Comparison of ENCODE assay signal across 13 cellular contexts in the genomic region with DNA sequence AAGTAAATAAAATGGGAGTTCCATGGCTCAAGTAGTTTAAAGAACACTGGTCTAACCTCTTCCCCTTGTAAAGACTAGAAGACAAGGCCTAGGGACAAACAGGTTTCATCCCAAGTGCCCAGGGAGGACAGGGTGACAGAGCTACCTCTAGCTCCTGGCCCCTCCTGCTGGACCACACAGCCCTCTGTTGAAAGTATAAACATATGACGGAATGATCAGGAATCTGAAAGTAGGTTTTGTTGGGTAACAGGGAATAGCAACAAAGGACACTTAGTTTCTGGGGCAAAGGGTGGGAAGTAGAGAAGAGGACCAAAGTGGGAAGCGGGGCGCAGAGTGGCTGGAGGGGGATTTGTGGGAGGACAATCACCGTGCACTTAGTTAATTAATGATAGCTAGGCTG.
DNase-seq lines count a peak whose midpoint lies in the region; TF ChIP-seq lines count a peak whose summit lies in the region.
"Had no signal": no experiment of that assay in that cellular context is flagged by ENCODE, and none has a peak within 500 bp of the region (broad histone marks: within the 10 kb centered on the region; RNA-seq: fewer than 3 reads in every experiment).

No MANE protein-coding gene starts in this region.

- no peaks in the 10 kb centered on the region for H3K4me1 ChIP-seq in endodermal cell (ENCODE audit: control insufficient read depth, insufficient read depth, low read length)

- no peaks in the 10 kb centered on the region for H3K9me3 Mint-ChIP-seq in endodermal cell
- H3K9me3 Mint-ChIP-seq: CD4-positive, alpha-beta T cell had no signal

- H3K9ac ChIP-seq in endodermal cell (ENCODE audit: extremely low read depth, low read length, poor library complexity, severe bottlenecking) = no peak overlapping the region
- H3K9ac ChIP-seq: BLaER1 treated with 17β-estradiol and CSF1 and Interleukin-3, amounts not matched to agents 10 nM and 100 nM had no signal

- peaks cover 16% of the 10 kb centered on the region for H3K27me3 Mint-ChIP-seq in endodermal cell (ENCODE audit: insufficient read depth)

- H3K4me1 Mint-ChIP-seq in endodermal cell = peaks cover 8% of the 10 kb centered on the region

- WGBS in endodermal cell (ENCODE audit: insufficient coverage in 1 of 2, insufficient read length in 1 of 2), 2 experiments = 94 to 97% methylated on average over 3 to 4 of the region's 4 CpGs

- H3K27me3 ChIP-seq in endodermal cell (ENCODE audit: control insufficient read depth, insufficient read depth, low read length, poor library complexity, severe bottlenecking) = peaks cover 10% of the 10 kb centered on the region

- H3K4me3 ChIP-seq in foreskin fibroblast (ENCODE audit: low read depth in 1 of 2, low read length in 2 of 2) = no peak overlapping the region
- no peak overlapping the region for H3K4me3 ChIP-seq in endodermal cell (ENCODE audit: low read length)
- H3K4me3 ChIP-seq: BLaER1 treated with 17β-estradiol and CSF1 and Interleukin-3, amounts not matched to agents 10 nM and 100 nM had no signal

- H3K4me3 Mint-ChIP-seq in endodermal cell = no peak overlapping the region
- H3K4me3 Mint-ChIP-seq: CD4-positive, alpha-beta T cell had no signal

- H3K36me3 ChIP-seq in endodermal cell (ENCODE audit: control insufficient read depth, insufficient read depth, low read length) = no peaks in the 10 kb centered on the region
- H3K36me3 ChIP-seq: BLaER1 treated with 17β-estradiol and CSF1 and Interleukin-3, amounts not matched to agents 10 nM and 100 nM had no signal

- DNase-seq in AG08396 (ENCODE audit: low spot score) = peak; percentile 61
- peak; percentile 37 for DNase-seq in M059J (ENCODE audit: low read depth)
- peak; percentile 38 for DNase-seq in iris pigment epithelial cell (ENCODE audit: low read depth)
- DNase-seq in renal cortical epithelial cell (ENCODE audit: low read depth) = peak; percentile 62
- no peak for DNase-seq in hepatic stellate cell (ENCODE audit: low spot score)
- DNase-seq in foreskin fibroblast = no peak
- no peak for DNase-seq in endodermal cell
- DNase-seq: 8988T; Calu3; CD4-positive, alpha-beta T cell; DMS 273 treated with DMSO at 0.1 percent for 48 hours had no signal

- no peaks in the 10 kb centered on the region for H3K36me3 Mint-ChIP-seq in endodermal cell (ENCODE audit: low read depth)

- H3K27ac Mint-ChIP-seq in endodermal cell = no peak overlapping the region
- H3K27ac Mint-ChIP-seq: CD4-positive, alpha-beta T cell had no signal

- no peak overlapping the region for H3K27ac ChIP-seq in endodermal cell (ENCODE audit: low read depth, low read length)
- H3K27ac ChIP-seq: BLaER1 treated with 17β-estradiol and CSF1 and Interleukin-3, amounts not matched to agents 10 nM and 100 nM; HL-60 had no signal

- no peaks in the 10 kb centered on the region for H3K9me3 ChIP-seq in endodermal cell (ENCODE audit: control insufficient read depth, low read length)
- H3K9me3 ChIP-seq: BLaER1 treated with 17β-estradiol and CSF1 and Interleukin-3, amounts not matched to agents 10 nM and 100 nM had no signal

- no peak for TF ChIP-seq CTCF in foreskin fibroblast (IDR thresholded peaks at IDR 0.05; ENCODE audit: low read depth, low read length)
- TF ChIP-seq CTCF in endodermal cell (conservative IDR thresholded peaks at IDR 0.05) = no peak

Comparison
In these comparisons a context has a peak if more than half of its experiments do, and no peak if none do; other contexts are left out.
1. DNase-seq: peak in AG08396 (single experiment), M059J (single experiment), iris pigment epithelial cell (single experiment) and renal cortical epithelial cell (single experiment); none in hepatic stellate cell (single experiment), foreskin fibroblast (0 of 2) and endodermal cell (single experiment).